Comparison of ENCODE assay signal across 8 cellular contexts in genomic region chr12:122895290-122895689, GRCh38. TPM values are rescaled to one million over a fixed set of nuclear protein-coding genes. Genes with fewer than 3 reads are reported as not detected.
A peak's percentile ranks its signal among the peaks of the same experiment; 100 is the strongest.
DNase-seq lines count a peak whose midpoint lies in the region; ATAC-seq and TF ChIP-seq lines count a peak whose summit lies in the region.

No MANE protein-coding gene starts in this region.

- H3K4me1 Mint-ChIP-seq in T-helper 17 cell = peaks cover 61% of the 10 kb centered on the region
- H3K4me1 Mint-ChIP-seq in progenitor cell of endocrine pancreas (ENCODE audit: low read depth) = peaks cover 48% of the 10 kb centered on the region

- peaks cover 3% of the 10 kb centered on the region for H3K36me3 Mint-ChIP-seq in T-helper 17 cell (ENCODE audit: low read depth)
- H3K36me3 Mint-ChIP-seq in progenitor cell of endocrine pancreas (ENCODE audit: insufficient read depth) = no peaks in the 10 kb centered on the region

- peaks cover 5% of the 10 kb centered on the region for H3K9me3 Mint-ChIP-seq in progenitor cell of endocrine pancreas (ENCODE audit: low read depth)

- H3K27ac Mint-ChIP-seq in T-helper 17 cell = peak overlapping the region; percentile 97
- peak overlapping the region; percentile 95 for H3K27ac Mint-ChIP-seq in progenitor cell of endocrine pancreas

- TF ChIP-seq CTCF in foreskin fibroblast (IDR thresholded peaks at IDR 0.05; ENCODE audit: low read depth, low read length) = no peak
- no peak for TF ChIP-seq CTCF in progenitor cell of endocrine pancreas (IDR thresholded peaks at IDR 0.05; ENCODE audit: unreplicated experiment)

- DNase-seq in ELR (ENCODE audit: low read depth) (peak; percentile 48), T-helper 17 cell (no peak), foreskin fibroblast (peak in 1 of 2 donors; percentile 45), progenitor cell of endocrine pancreas (ENCODE audit: low spot score, unreplicated experiment) (no peak), putamen (ENCODE audit: low spot score) (no peak), NCI-H2171 treated with DMSO at 0.1 percent for 48 hours (lab: John Stamatoyannopoulos, UW) (no peak), activated gamma-delta T cell treated with Interleukin-2 at 50 U/mL for 16 hours (no peak)

- no peak for ATAC-seq in T-helper 17 cell
- ATAC-seq in HG03196 (IDR thresholded peaks at IDR 0.05; ENCODE audit: unreplicated experiment) = no peak

- H3K27me3 Mint-ChIP-seq in T-helper 17 cell = no peaks in the 10 kb centered on the region
- H3K27me3 Mint-ChIP-seq in progenitor cell of endocrine pancreas = peaks cover 6% of the 10 kb centered on the region

- H3K4me3 ChIP-seq in foreskin fibroblast (ENCODE audit: low read depth in 1 of 2, low read length in 2 of 2) = peak overlapping the region; percentile 87 to 93

- H3K9me3 ChIP-seq in T-helper 17 cell (ENCODE audit: control insufficient read depth, low read length, poor library complexity, severe bottlenecking) = no peaks in the 10 kb centered on the region

- H3K4me3 Mint-ChIP-seq in T-helper 17 cell (peak overlapping the region; percentile 96), progenitor cell of endocrine pancreas (ENCODE audit: low read depth) (peak overlapping the region; percentile 94)

RNA-seq across cellular contexts. Expression of gene VPS37B, which starts 0.6 kb away (rescaled TPM):
- 10 to 100 TPM; 82.2 to 90.5 TPM for total RNA-seq in T-helper 17 cell
- 22.9 and 24.2 TPM in 2 replicates for total RNA-seq in progenitor cell of endocrine pancreas
